In the genomic region with DNA sequence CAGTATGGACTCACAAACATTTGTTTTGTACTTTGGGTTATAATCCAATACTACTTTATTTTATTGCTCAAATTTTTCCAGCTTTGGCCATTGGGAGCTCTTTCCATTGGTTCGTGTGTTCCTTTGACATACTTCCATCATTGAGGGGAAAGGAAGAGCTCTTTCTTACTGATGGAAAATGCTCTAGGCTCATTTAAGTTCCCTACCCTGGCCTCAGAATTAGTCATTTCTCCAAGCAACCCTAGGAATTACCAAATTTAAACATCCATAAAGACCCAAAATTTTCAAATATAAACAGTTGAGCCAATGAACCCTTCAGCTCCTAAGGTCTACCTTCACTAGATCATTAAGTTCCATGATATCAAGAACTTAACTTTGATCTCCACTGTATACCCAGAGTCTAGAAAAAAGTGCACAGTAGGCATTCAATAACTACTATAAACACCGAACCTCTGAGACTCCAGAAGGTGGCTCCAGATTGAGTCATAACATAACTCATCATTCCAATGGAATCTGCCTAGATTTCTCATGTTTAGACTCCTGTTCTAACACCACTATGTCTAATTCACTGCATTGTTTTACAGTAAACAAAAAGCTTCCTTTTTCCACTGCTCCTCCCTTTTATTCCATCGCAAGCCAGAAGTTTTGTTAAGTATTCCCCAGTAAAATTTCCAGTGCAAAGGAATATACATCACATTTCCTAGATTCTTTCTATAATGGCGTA, we compare ENCODE assay signal across 1 cellular context.
TF ChIP-seq lines count a peak whose summit lies in the region.

No MANE protein-coding gene starts in this region.

TF ChIP-seq in K562, 482 proteins besides CTCF, POLR2A, EP300 and RAD21 (continued from another document):
- TF ChIP-seq, protein P1, sequence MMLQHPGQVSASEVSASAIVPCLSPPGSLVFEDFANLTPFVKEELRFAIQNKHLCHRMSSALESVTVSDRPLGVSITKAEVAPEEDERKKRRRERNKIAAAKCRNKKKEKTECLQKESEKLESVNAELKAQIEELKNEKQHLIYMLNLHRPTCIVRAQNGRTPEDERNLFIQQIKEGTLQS (IDR thresholded peaks at IDR 0.05): peak; percentile 48
- TF ChIP-seq, protein P1 (CRISPR knock-in tag; conservative IDR thresholded peaks at IDR 0.05): no peak
- peak; percentile 54 for TF ChIP-seq C11orf30 (IDR thresholded peaks at IDR 0.05; ENCODE audit: low read depth)
- TF ChIP-seq SMARCE1 (IDR thresholded peaks at IDR 0.05): no peak
- no peak for TF ChIP-seq PHB (CRISPR knock-in tag; IDR thresholded peaks at IDR 0.05)
- no peak for TF ChIP-seq ZNF184 (CRISPR knock-in tag; IDR thresholded peaks at IDR 0.05)
- no peak for TF ChIP-seq MCM7 (IDR thresholded peaks at IDR 0.05)
- TF ChIP-seq ZNF316 (IDR thresholded peaks at IDR 0.05): peak; percentile 64
- peak; percentile 62 for TF ChIP-seq FOSL1 (tag; conservative IDR thresholded peaks at IDR 0.05)
- TF ChIP-seq MAFG (tag; conservative IDR thresholded peaks at IDR 0.05): 0 out of 2 replicates have a peak, but pooled peaks have one; percentile 9
- 0 out of 2 replicates have a peak, but pooled peaks have one; percentile 14 for TF ChIP-seq ZNF592 (IDR thresholded peaks at IDR 0.05)
- TF ChIP-seq CXXC5 (CRISPR knock-in tag; IDR thresholded peaks at IDR 0.05): no peak
TF ChIP-seq in K562: peak in this region for 7.
